Comparison of ENCODE assay signal across 10 cellular contexts in genomic region chr17:78935419-78936323, GRCh38. TPM values are rescaled to one million over a fixed set of nuclear protein-coding genes. Genes with fewer than 3 reads are reported as not detected.
DNase-seq lines count a peak whose midpoint lies in the region; ATAC-seq and TF ChIP-seq lines count a peak whose summit lies in the region.
"Had no signal": no experiment of that assay in that cellular context is flagged by ENCODE, and none has a peak within 500 bp of the region (broad histone marks: within the 10 kb centered on the region; RNA-seq: fewer than 3 reads in every experiment).

No MANE protein-coding gene starts in this region.

- H3K9me3 ChIP-seq in mammary epithelial cell (replicated peaks; ENCODE audit: insufficient read depth, low read length), result no peaks in the 10 kb centered on the region
- H3K9me3 ChIP-seq in breast epithelium, result no peaks in the 10 kb centered on the region
- no peaks in the 10 kb centered on the region for H3K9me3 ChIP-seq in mesenchymal stem cell (ENCODE audit: control insufficient read depth, low read length)
- H3K9me3 ChIP-seq in uterus, result no peaks in the 10 kb centered on the region

- peak overlapping the region; percentile 42 for H3K27ac Mint-ChIP-seq in MCF 10A (ENCODE audit: low read depth, unreplicated experiment)
- H3K27ac Mint-ChIP-seq: CD4-positive, CD25-positive, alpha-beta regulatory T cell had no signal

- no peak overlapping the region for H3K27ac ChIP-seq in mammary epithelial cell (ENCODE audit: insufficient read depth, low read depth, low read length)
- H3K27ac ChIP-seq in breast epithelium, result peak overlapping the region; percentile 70 to 95
- peak overlapping the region; percentile 98 for H3K27ac ChIP-seq in mesenchymal stem cell (ENCODE audit: low read length, poor library complexity, severe bottlenecking)
- peak overlapping the region; percentile 95 to 99 for H3K27ac ChIP-seq in uterus

- H3K79me2 ChIP-seq in mammary epithelial cell (ENCODE audit: insufficient read depth, low read length), result no peaks in the 10 kb centered on the region

- no peak overlapping the region for H3K23ac ChIP-seq in mesenchymal stem cell (ENCODE audit: low read length in 2 of 2)

- TF ChIP-seq POLR2A in breast epithelium (IDR thresholded peaks at IDR 0.05), result no peak
- TF ChIP-seq POLR2A in uterus (IDR thresholded peaks at IDR 0.05), result peak in 1 of 2 donors; percentile 27

- no peaks in the 10 kb centered on the region for H3K79me1 ChIP-seq in mesenchymal stem cell (replicated peaks; ENCODE audit: low read length, poor library complexity, severe bottlenecking)

- H3K36me3 ChIP-seq in mammary epithelial cell (ENCODE audit: insufficient read depth, low read length), result no peaks in the 10 kb centered on the region
- no peaks in the 10 kb centered on the region for H3K36me3 ChIP-seq in breast epithelium
- H3K36me3 ChIP-seq in mesenchymal stem cell (ENCODE audit: control insufficient read depth in 1 of 2, insufficient read depth in 2 of 2, low read depth in 1 of 2, low read length in 2 of 2), result no peaks in the 10 kb centered on the region
- no peaks in the 10 kb centered on the region for H3K36me3 ChIP-seq in uterus

- no peak overlapping the region for H3K14ac ChIP-seq in mesenchymal stem cell (ENCODE audit: low read length in 2 of 2)

- dilution Hi-C loops in mammary epithelial cell (cut with HindIII; ENCODE audit: low sequenced_read_pairs), result no loop called here

- peak overlapping the region; percentile 5 to 86 for H3K18ac ChIP-seq in mesenchymal stem cell (ENCODE audit: low read depth in 1 of 2, low read length in 2 of 2)

- peak overlapping the region; percentile 78 to 97 for H2BK12ac ChIP-seq in mesenchymal stem cell (ENCODE audit: low read length in 2 of 2)

- peak overlapping the region; percentile 90 for H2BK15ac ChIP-seq in mesenchymal stem cell (ENCODE audit: low read depth, poor library complexity, severe bottlenecking)

- POLR2A ChIA-PET in MCF 10A (lab: Yijun Ruan, JAX), result interaction anchor here (0.6 kb wide), 1 partner anchor 59 kb away, joined by 5 read pairs; no protein-coding TSS in a partner anchor

- H4K8ac ChIP-seq in mesenchymal stem cell (ENCODE audit: low read length), result peak overlapping the region; percentile 92

- TF ChIP-seq CTCF in MCF 10A (IDR thresholded peaks at IDR 0.05; ENCODE audit: unreplicated experiment) (no peak), mammary epithelial cell (conservative IDR thresholded peaks at IDR 0.05 in 1 of 2, IDR thresholded peaks at IDR 0.05 in 1 of 2; ENCODE audit: extremely low read depth in 1 of 2, insufficient read depth in 1 of 2, low read depth in 1 of 2, low read length in 2 of 2) (no peak), breast epithelium (IDR thresholded peaks at IDR 0.05) (no peak), uterus (IDR thresholded peaks at IDR 0.05) (no peak)

- H3K27me3 ChIP-seq in mammary epithelial cell (ENCODE audit: insufficient read depth, low read length) (no peaks in the 10 kb centered on the region), breast epithelium (no peaks in the 10 kb centered on the region), mesenchymal stem cell (ENCODE audit: control insufficient read depth in 1 of 2, insufficient read depth in 1 of 2, low read length in 2 of 2) (no peaks in the 10 kb centered on the region), uterus (no peaks in the 10 kb centered on the region)

- no peaks in the 10 kb centered on the region for H3K36me3 Mint-ChIP-seq in MCF 10A (ENCODE audit: insufficient read depth, unreplicated experiment)
- H3K36me3 Mint-ChIP-seq: CD4-positive, CD25-positive, alpha-beta regulatory T cell had no signal

- CTCF ChIA-PET in MCF 10A (lab: Yijun Ruan, JAX), result interaction anchor here (0.7 kb wide), 1 partner anchor 326 kb away, joined by 4 read pairs; no protein-coding TSS in a partner anchor
- CTCF ChIA-PET in mammary epithelial cell (lab: Charles Lee; ENCODE audit: low non-redundant PET), result no interaction called here

- H3K4me3 Mint-ChIP-seq in MCF 10A (ENCODE audit: unreplicated experiment), result peak overlapping the region; percentile 18
- H3K4me3 Mint-ChIP-seq: CD4-positive, CD25-positive, alpha-beta regulatory T cell had no signal

- H3K4me3 ChIP-seq in mammary epithelial cell (replicated peaks in 1 of 3; ENCODE audit: insufficient read depth in 1 of 3, low read depth in 2 of 3, low read length in 3 of 3) (no peak overlapping the region), breast epithelium (no peak overlapping the region), mesenchymal stem cell (ENCODE audit: insufficient read depth in 1 of 2, low read depth in 1 of 2, low read length in 2 of 2) (peak overlapping the region in 1 of 2 experiments; percentile 60), uterus (no peak overlapping the region)

- no peak for ATAC-seq in HG03342 (IDR thresholded peaks at IDR 0.05; ENCODE audit: unreplicated experiment)

- no peak overlapping the region for H2BK5ac ChIP-seq in mesenchymal stem cell (ENCODE audit: low read depth, low read length, poor library complexity, severe bottlenecking)

- BruUV-seq in MCF 10A (replicated peaks; lab: Mats Ljungman, UMichigan), result no TSS peak
- no TSS peak for BruUV-seq in mammary epithelial cell (replicated peaks; lab: Mats Ljungman, UMichigan)

- in situ Hi-C loops in mammary epithelial cell (cut with MboI; ENCODE audit: low sequenced_read_pairs in 2 of 2), result no loop called here

- no peaks in the 10 kb centered on the region for H3K9me3 Mint-ChIP-seq in MCF 10A (ENCODE audit: unreplicated experiment)

- H3K9ac ChIP-seq in mammary epithelial cell (ENCODE audit: insufficient read depth, low read length), result no peak overlapping the region
- H3K9ac ChIP-seq in mesenchymal stem cell (ENCODE audit: low read length), result peak overlapping the region; percentile 86

- peak overlapping the region; percentile 81 for H2BK120ac ChIP-seq in mesenchymal stem cell (ENCODE audit: low read depth, low read length)

- peak overlapping the region in 1 of 2 experiments; percentile 49 for H3K4ac ChIP-seq in mesenchymal stem cell (ENCODE audit: low read depth in 1 of 2, low read length in 2 of 2)

- intact Hi-C loops in MCF 10A (cut with micrococcal nuclease), result no loop called here
- intact Hi-C loops in mammary epithelial cell (cut with micrococcal nuclease), result no loop called here
- intact Hi-C loops in breast epithelium (cut with DNase I; ENCODE audit: low total_unique reads), result no loop called here
- intact Hi-C loops in uterus (cut with DNase I; ENCODE audit: low total_unique reads), result no loop called here

- H4K91ac ChIP-seq in mesenchymal stem cell (ENCODE audit: low read length), result peak overlapping the region; percentile 98

- no peaks in the 10 kb centered on the region for H3K27me3 Mint-ChIP-seq in MCF 10A (ENCODE audit: insufficient read depth, unreplicated experiment)

- H2AFZ ChIP-seq in mammary epithelial cell (ENCODE audit: low read depth, low read length), result no peak overlapping the region
- H2AFZ ChIP-seq in mesenchymal stem cell (ENCODE audit: low read depth, low read length), result no peak overlapping the region

- H4K20me1 ChIP-seq in mammary epithelial cell (ENCODE audit: insufficient read depth, low read length), result no peaks in the 10 kb centered on the region

- H3K4me1 Mint-ChIP-seq in MCF 10A (ENCODE audit: insufficient read depth, unreplicated experiment), result peaks cover 42% of the 10 kb centered on the region

- peak; percentile 89 for DNase-seq in MCF 10A (ENCODE audit: unreplicated experiment)
- DNase-seq in mammary epithelial cell, result no peak
- peak in 1 of 2 donors; percentile 45 for DNase-seq in breast epithelium (ENCODE audit: low spot score in 2 of 2)
- peak; percentile 95 for DNase-seq in mesenchymal stem cell
- peak; percentile 89 to 95 for DNase-seq in uterus
- DNase-seq in activated CD4-positive, alpha-beta T cell treated with anti-CD3 and anti-CD28 coated beads for 48 hours, result no peak
- no peak for DNase-seq in DMS114 treated with DMSO at 0.1 percent for 48 hours (lab: John Stamatoyannopoulos, UW; ENCODE audit: unreplicated experiment)
- DNase-seq: caudate nucleus; CD4-positive, CD25-positive, alpha-beta regulatory T cell had no signal

- 91% methylated on average over 22 of the region's 33 CpGs for WGBS in mammary epithelial cell (ENCODE audit: low coverage, missing lambda C conversion rate)
- WGBS in mesenchymal stem cell, result 44% methylated on average over 30 of the region's 33 CpGs

- peak overlapping the region; percentile 35 for H2AK5ac ChIP-seq in mesenchymal stem cell (ENCODE audit: low read length, severe bottlenecking)

- H3K4me1 ChIP-seq in mammary epithelial cell (ENCODE audit: insufficient read depth, low read length) (peaks cover 25% of the 10 kb centered on the region), breast epithelium (peaks cover 0 to 15% of the 10 kb centered on the region in 2 donors), mesenchymal stem cell (ENCODE audit: control insufficient read depth, insufficient read depth, low read depth, low read length) (peaks cover 49% of the 10 kb centered on the region), uterus (peaks cover 17 to 19% of the 10 kb centered on the region in 2 donors)

- no peak overlapping the region for H3K4me2 ChIP-seq in mammary epithelial cell (ENCODE audit: insufficient read depth, low read depth, low read length)
- peak overlapping the region; percentile 6 for H3K4me2 ChIP-seq in mesenchymal stem cell (ENCODE audit: low read length, poor library complexity, severe bottlenecking)

RNA-seq across cellular contexts. Expression of gene TIMP2, which starts 10.5 kb away (rescaled TPM):
- total RNA-seq in MCF 10A (2022) (24.8 and 35.1 TPM in 2 replicates), mammary epithelial cell (10 to 100 TPM; 20.7 to 31.2 TPM), breast epithelium (100 to 1,000 TPM in 2 of 3 donors, 10 to 100 TPM in 1; 72.0 to 344 (median 112) TPM), uterus (100 to 1,000 TPM; 119 to 399 (median 127) TPM)
- polyA plus RNA-seq in mammary epithelial cell, result 11.5 TPM
- polyA minus RNA-seq in mammary epithelial cell, result 19.6 TPM
- 391 TPM for polyA plus RNA-seq in mesenchymal stem cell (2013, experiment 1 of 2)
- polyA plus RNA-seq in mesenchymal stem cell (2013, experiment 2 of 2), result 397 TPM

RNA-seq across cellular contexts. Expression of gene CEP295NL, which starts 32.7 kb away (rescaled TPM):
- total RNA-seq in MCF 10A (2022) (0.68 and 0.86 TPM in 2 replicates), mammary epithelial cell (under 1 TPM; 0.49 to 0.50 TPM), breast epithelium (1 to 10 TPM; 1.8 to 7.2 (median 2.6) TPM), uterus (10 to 100 TPM in 1 of 4 donors, 1 to 10 TPM in 2, not detected in 1; 1.8 to 14.5 (median 3.8) TPM)
- not detected for polyA plus RNA-seq in mammary epithelial cell
- not detected for polyA minus RNA-seq in mammary epithelial cell
- 0.04 TPM for polyA plus RNA-seq in mesenchymal stem cell (2013, experiment 1 of 2)
- 0.05 TPM for polyA plus RNA-seq in mesenchymal stem cell (2013, experiment 2 of 2)

RNA-seq across cellular contexts. Expression of gene LGALS3BP, which starts 44.1 kb away (rescaled TPM):
- total RNA-seq in MCF 10A (2022) (56.7 and 58.0 TPM in 2 replicates), mammary epithelial cell (100 to 1,000 TPM; 173 to 221 TPM), breast epithelium (100 to 1,000 TPM; 192 to 532 (median 206) TPM), uterus (100 to 1,000 TPM in 3 of 4 donors, 10 to 100 TPM in 1; 88.2 to 396 (median 244) TPM)
- 109 TPM for polyA plus RNA-seq in mammary epithelial cell
- polyA minus RNA-seq in mammary epithelial cell, result 167 TPM
- 349 TPM for polyA plus RNA-seq in mesenchymal stem cell (2013, experiment 1 of 2)
- 351 TPM for polyA plus RNA-seq in mesenchymal stem cell (2013, experiment 2 of 2)

Comparison
In these comparisons a context has a peak if more than half of its experiments do, and no peak if none do; other contexts are left out.
1. DNase-seq: peak in MCF 10A (single experiment), mesenchymal stem cell (single experiment) and uterus (2 of 2); none in mammary epithelial cell (single experiment), activated CD4-positive, alpha-beta T cell treated with anti-CD3 and anti-CD28 coated beads for 48 hours (single experiment) and DMS114 treated with DMSO at 0.1 percent for 48 hours (single experiment).